In genomic region chr18:2515908-2516625, GRCh38 we compare ENCODE assay signal across 8 cellular contexts. TPM values are rescaled to one million over a fixed set of nuclear protein-coding genes. Genes with fewer than 3 reads are reported as not detected.
DNase-seq lines count a peak whose midpoint lies in the region; ATAC-seq and TF ChIP-seq lines count a peak whose summit lies in the region.
"Had no signal": no experiment of that assay in that cellular context is flagged by ENCODE, and none has a peak within 500 bp of the region (broad histone marks: within the 10 kb centered on the region; RNA-seq: fewer than 3 reads in every experiment).

No MANE protein-coding gene starts in this region.

- H3K9me3 Mint-ChIP-seq in natural killer cell treated with Interleukin-12 subunit alpha and Interleukin-12 subunit beta and Interleukin-15 and Interleukin-18, amount 100 ng/mL, for 72 hours = no peaks in the 10 kb centered on the region

- H3K9me3 ChIP-seq in adipocyte (ENCODE audit: control insufficient read depth, low read length) (no peaks in the 10 kb centered on the region), uterus (no peaks in the 10 kb centered on the region)

- intact Hi-C loops in uterus (cut with DNase I; ENCODE audit: low total_unique reads) = no loop called here

- H3K27me3 ChIP-seq in adipocyte (replicated peaks; ENCODE audit: control insufficient read depth, insufficient read depth, low read length) = no peaks in the 10 kb centered on the region
- no peaks in the 10 kb centered on the region for H3K27me3 ChIP-seq in uterus

- TF ChIP-seq CTCF in GM12865 (IDR thresholded peaks at IDR 0.05; ENCODE audit: insufficient read depth, low read depth, low read length, missing control alignments) (no peak), uterus (IDR thresholded peaks at IDR 0.05) (no peak)

- ATAC-seq in natural killer cell treated with Interleukin-12 subunit alpha and Interleukin-12 subunit beta and Interleukin-15 and Interleukin-18, amount 100 ng/mL, for 72 hours = peak; percentile 66 to 88

- no peak overlapping the region for H3K9ac ChIP-seq in adipocyte (ENCODE audit: low read length)

- H3K4me1 ChIP-seq in adipocyte (ENCODE audit: control insufficient read depth, insufficient read depth, low read length) (peaks cover 14% of the 10 kb centered on the region), uterus (no peaks in the 10 kb centered on the region)

- no peak overlapping the region for H3K4me3 ChIP-seq in GM12865 (ENCODE audit: low read depth, low read length)
- H3K4me3 ChIP-seq in adipocyte (ENCODE audit: low read length) = peak overlapping the region; percentile 1
- no peak overlapping the region for H3K4me3 ChIP-seq in uterus
- H3K4me3 ChIP-seq: SK-N-MC had no signal

- peak overlapping the region in 1 of 2 donors; percentile 16 for H3K27ac ChIP-seq in uterus
- H3K27ac ChIP-seq: SK-N-MC had no signal

- H3K27ac Mint-ChIP-seq in natural killer cell treated with Interleukin-12 subunit alpha and Interleukin-12 subunit beta and Interleukin-15 and Interleukin-18, amount 100 ng/mL, for 72 hours = peak overlapping the region in 1 of 2 donors; percentile 4

- DNase-seq in GM12865 (ENCODE audit: low read depth) = peak; percentile 11
- peak; percentile 96 for DNase-seq in HS-5 (ENCODE audit: low read depth)
- DNase-seq in adipocyte (ENCODE audit: low read depth) = peak; percentile 88
- DNase-seq in natural killer cell treated with Interleukin-12 subunit alpha and Interleukin-12 subunit beta and Interleukin-15 and Interleukin-18, amount 100 ng/mL, for 72 hours (ENCODE audit: low spot score) = no peak
- DNase-seq in NCI-H748 (lab: John Stamatoyannopoulos, UW; ENCODE audit: unreplicated experiment) = no peak
- no peak for DNase-seq in uterus
- DNase-seq in NCI-H1417 (lab: John Stamatoyannopoulos, UW) = no peak

- no peak overlapping the region for H3K4me3 Mint-ChIP-seq in natural killer cell treated with Interleukin-12 subunit alpha and Interleukin-12 subunit beta and Interleukin-15 and Interleukin-18, amount 100 ng/mL, for 72 hours

- no peak for TF ChIP-seq POLR2A in uterus (IDR thresholded peaks at IDR 0.05)

- H3K36me3 ChIP-seq in adipocyte (ENCODE audit: control insufficient read depth, insufficient read depth, low read length, severe bottlenecking) (no peaks in the 10 kb centered on the region), uterus (no peaks in the 10 kb centered on the region)

- peaks cover 0 to 2% of the 10 kb centered on the region in 2 donors for H3K27me3 Mint-ChIP-seq in natural killer cell treated with Interleukin-12 subunit alpha and Interleukin-12 subunit beta and Interleukin-15 and Interleukin-18, amount 100 ng/mL, for 72 hours

- peaks cover 12 to 15% of the 10 kb centered on the region in 2 donors for H3K4me1 Mint-ChIP-seq in natural killer cell treated with Interleukin-12 subunit alpha and Interleukin-12 subunit beta and Interleukin-15 and Interleukin-18, amount 100 ng/mL, for 72 hours (ENCODE audit: low read depth in 2 of 2)

- no peaks in the 10 kb centered on the region for H3K36me3 Mint-ChIP-seq in natural killer cell treated with Interleukin-12 subunit alpha and Interleukin-12 subunit beta and Interleukin-15 and Interleukin-18, amount 100 ng/mL, for 72 hours

RNA-seq across cellular contexts. Expression of gene METTL4, which starts 55.2 kb away (rescaled TPM):
- 10 to 100 TPM; 17.5 to 22.3 TPM for total RNA-seq in natural killer cell treated with Interleukin-12 subunit alpha and Interleukin-12 subunit beta and Interleukin-15 and Interleukin-18, amount 100 ng/mL, for 72 hours
- total RNA-seq in uterus = 10 to 100 TPM in 3 of 4 donors, 1 to 10 TPM in 1; 6.7 to 22.9 (median 18.5) TPM

RNA-seq across cellular contexts. Expression of gene NDC80, which starts 55.3 kb away (rescaled TPM):
- total RNA-seq in natural killer cell treated with Interleukin-12 subunit alpha and Interleukin-12 subunit beta and Interleukin-15 and Interleukin-18, amount 100 ng/mL, for 72 hours = 10 to 100 TPM; 24.5 to 52.3 TPM
- total RNA-seq in uterus = 10 to 100 TPM in 1 of 4 donors, 1 to 10 TPM in 1, under 1 TPM in 2; 0.26 to 21.2 (median 0.80) TPM

Comparison
In these comparisons a context has a peak if more than half of its experiments do, and no peak if none do; other contexts are left out.
1. DNase-seq: peak in GM12865 (single experiment), HS-5 (single experiment) and adipocyte (single experiment); none in natural killer cell treated with Interleukin-12 subunit alpha and Interleukin-12 subunit beta and Interleukin-15 and Interleukin-18, amount 100 ng/mL, for 72 hours (single experiment), NCI-H748 (single experiment), uterus (0 of 2) and NCI-H1417 (0 of 3).